Comparison of ENCODE assay signal across 22 cellular contexts in genomic region chr10:17190602-17191001, GRCh38.
"Had no signal": no experiment of that assay in that cellular context is flagged by ENCODE, and none has a peak within 500 bp of the region (broad histone marks: within the 10 kb centered on the region; RNA-seq: fewer than 3 reads in every experiment).

No MANE protein-coding gene starts in this region.

- H3K36me3 ChIP-seq: heart right ventricle, right lobe of liver, spleen had no signal

- DNase-seq: cortex of kidney; dorsolateral prefrontal cortex; effector CD8-positive, alpha-beta T cell; heart right ventricle; hypothalamus; kidney glomerular epithelial cell; mammary epithelial cell; mucosa of descending colon; naive thymus-derived CD8-positive, alpha-beta T cell; psoas muscle; retina; right lobe of liver; spleen; stimulated activated CD4-positive, alpha-beta T cell treated with anti-CD3 and anti-CD28 coated beads, Interleukin-15, amount 100 ng/mL, for 24 hours; stimulated activated CD4-positive, alpha-beta T cell treated with anti-CD3 and anti-CD28 coated beads, Interleukin-1b, Interleukin-23, amount 100 ng/mL, for 48 hours; stimulated activated CD4-positive, alpha-beta T cell treated with anti-CD3 and anti-CD28 coated beads, Interleukin-4, amount 100 ng/mL, for 24 hours; stimulated activated naive CD4-positive, alpha-beta T cell; stomach; substantia nigra had no signal

- H3K27me3 ChIP-seq: dorsolateral prefrontal cortex, heart right ventricle, right lobe of liver, spleen, stomach had no signal

- ATAC-seq: heart right ventricle; mucosa of descending colon; naive thymus-derived CD8-positive, alpha-beta T cell; psoas muscle; right lobe of liver had no signal

- H3K4me3 Mint-ChIP-seq: naive thymus-derived CD8-positive, alpha-beta T cell; type B pancreatic cell had no signal

- H2AFZ ChIP-seq: parathyroid adenoma had no signal

- H3K9me3 ChIP-seq: mucosa of descending colon, psoas muscle, right lobe of liver, spleen, stomach had no signal

- FAIRE-seq: urothelium cell line had no signal

- H3K4me1 ChIP-seq: heart right ventricle, psoas muscle, right lobe of liver, spleen, stomach had no signal

- H3K4me3 ChIP-seq: dorsolateral prefrontal cortex, heart right ventricle, mucosa of descending colon, psoas muscle, right lobe of liver, spleen, stomach had no signal

- H3K9ac ChIP-seq: parathyroid adenoma had no signal

- H3K27ac ChIP-seq: dorsolateral prefrontal cortex, heart right ventricle, parathyroid adenoma, psoas muscle, right lobe of liver, spleen, stomach had no signal

- H3K27ac Mint-ChIP-seq: type B pancreatic cell had no signal

- H3K27me3 Mint-ChIP-seq: naive thymus-derived CD8-positive, alpha-beta T cell; type B pancreatic cell had no signal
